Comparison of ENCODE assay signal across 32 cellular contexts in the genomic region with DNA sequence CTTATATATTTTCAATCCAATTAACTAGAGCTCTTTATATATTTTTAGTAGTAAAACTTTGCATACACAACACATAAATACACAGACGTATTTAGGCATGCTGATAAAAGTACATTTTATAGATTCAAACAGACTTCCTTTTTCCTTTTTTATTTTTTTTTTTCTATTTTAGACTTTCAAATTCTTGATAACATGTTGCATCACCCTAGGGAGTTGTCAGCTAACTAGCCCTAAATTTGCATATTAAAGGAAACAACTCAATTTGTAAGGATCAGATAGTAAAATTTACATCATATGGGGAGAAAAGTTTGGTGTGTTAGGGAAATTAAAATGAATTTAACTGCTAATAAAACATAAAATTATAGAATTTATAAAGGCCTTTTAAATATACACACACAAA. TPM values are rescaled to one million over a fixed set of nuclear protein-coding genes. Genes with fewer than 3 reads are reported as not detected.
DNase-seq lines count a peak whose midpoint lies in the region; ATAC-seq and TF ChIP-seq lines count a peak whose summit lies in the region.
"Had no signal": no experiment of that assay in that cellular context is flagged by ENCODE, and none has a peak within 500 bp of the region (broad histone marks: within the 10 kb centered on the region; RNA-seq: fewer than 3 reads in every experiment).

No MANE protein-coding gene starts in this region.

- no peaks in the 10 kb centered on the region for H3K9me2 ChIP-seq in SU-DHL-6 (replicated peaks; ENCODE audit: insufficient read depth, low read length)

- H3K4me2 ChIP-seq in mammary epithelial cell (ENCODE audit: insufficient read depth, low read depth, low read length) = no peak overlapping the region
- H3K4me2 ChIP-seq in SU-DHL-6 (ENCODE audit: low read depth, low read length, poor library complexity, severe bottlenecking) = peak overlapping the region; percentile 21

- WGBS in mammary epithelial cell (ENCODE audit: low coverage, missing lambda C conversion rate) = 100% methylated on average over 1 of the region's 1 CpG

- DNase-seq in MCF 10A (ENCODE audit: unreplicated experiment) (no peak), mammary epithelial cell (no peak), fibroblast of the aortic adventitia (ENCODE audit: low read depth) (peak; percentile 2), COLO829 (ENCODE audit: low spot score) (no peak), C1 segment of cervical spinal cord (lab: John Stamatoyannopoulos, UW) (no peak), NCI-H1694 (lab: John Stamatoyannopoulos, UW) (no peak)
- DNase-seq in stimulated activated naive CD8-positive, alpha-beta T cell treated with anti-CD3 and anti-CD28 coated beads, Interleukin-15, amount 100 ng/mL, for 72 hours = no peak
- DNase-seq: 8988T; activated CD4-positive, alpha-beta memory T cell treated with anti-CD3 and anti-CD28 coated beads, Interleukin-2, amount 10 ng/mL, durations not matched to agents 7 days and 5 days; activated CD4-positive, alpha-beta T cell treated with anti-CD3 and anti-CD28 coated beads for 1 hour; aorta; colonic mucosa; DMS53; effector memory CD8-positive, alpha-beta T cell; GDM1; H9; Karpas-422; left ventricle myocardium superior; naive B cell; NCI-H1092 treated with DMSO at 0.1 percent for 48 hours; NCI-H1930; NCI-H2227 treated with DMSO at 0.1 percent for 48 hours; NCI-H69; stimulated activated CD4-positive, alpha-beta T cell treated with anti-CD3 and anti-CD28 coated beads, Interleukin-15, amount 100 ng/mL, for 24 hours; stimulated activated naive B cell treated with anti-CD40 and anti-IgM and Interleukin-4, amounts not matched to agents 10 μg/mL and 1 μg/mL and 100 μg/mL, for 72 hours had no signal

- no peaks in the 10 kb centered on the region for H3K9me3 ChIP-seq in mammary epithelial cell (replicated peaks; ENCODE audit: insufficient read depth, low read length)
- no peaks in the 10 kb centered on the region for H3K9me3 ChIP-seq in SU-DHL-6 (ENCODE audit: insufficient read depth, low read length)
- H3K9me3 ChIP-seq: colonic mucosa, neutrophil, prostate gland, suprapubic skin had no signal

- peak overlapping the region; percentile 13 for H3K27ac Mint-ChIP-seq in MCF 10A (ENCODE audit: low read depth, unreplicated experiment)
- H3K27ac Mint-ChIP-seq in stimulated activated naive CD8-positive, alpha-beta T cell treated with anti-CD3 and anti-CD28 coated beads, Interleukin-15, amount 100 ng/mL, for 72 hours = peak overlapping the region in 1 of 2 donors; percentile 65
- H3K27ac Mint-ChIP-seq: activated CD4-positive, alpha-beta memory T cell treated with anti-CD3 and anti-CD28 coated beads, Interleukin-2, amount 10 ng/mL, durations not matched to agents 7 days and 5 days; activated naive CD8-positive, alpha-beta T cell; effector memory CD8-positive, alpha-beta T cell; mesothelial cell of epicardium; naive B cell had no signal

- no peaks in the 10 kb centered on the region for H3K27me3 Mint-ChIP-seq in MCF 10A (ENCODE audit: insufficient read depth, unreplicated experiment)
- no peaks in the 10 kb centered on the region for H3K27me3 Mint-ChIP-seq in stimulated activated naive CD8-positive, alpha-beta T cell treated with anti-CD3 and anti-CD28 coated beads, Interleukin-15, amount 100 ng/mL, for 72 hours
- H3K27me3 Mint-ChIP-seq: activated CD4-positive, alpha-beta memory T cell treated with anti-CD3 and anti-CD28 coated beads, Interleukin-2, amount 10 ng/mL, durations not matched to agents 7 days and 5 days; effector memory CD8-positive, alpha-beta T cell; naive B cell had no signal

- H3K9ac ChIP-seq in mammary epithelial cell (ENCODE audit: insufficient read depth, low read length) = no peak overlapping the region
- no peak overlapping the region for H3K9ac ChIP-seq in SU-DHL-6 (ENCODE audit: low read length)

- in situ Hi-C loops in mammary epithelial cell (cut with MboI; ENCODE audit: low sequenced_read_pairs in 2 of 2) = no loop called here

- POLR2A ChIA-PET in MCF 10A (lab: Yijun Ruan, JAX) = no interaction called here

- H3K27ac ChIP-seq in mammary epithelial cell (ENCODE audit: insufficient read depth, low read depth, low read length) (no peak overlapping the region), SU-DHL-6 (ENCODE audit: low read depth, low read length) (no peak overlapping the region)
- H3K27ac ChIP-seq: colonic mucosa, neutrophil, prostate gland, suprapubic skin had no signal

- H3K4me1 Mint-ChIP-seq in MCF 10A (ENCODE audit: insufficient read depth, unreplicated experiment) = no peaks in the 10 kb centered on the region
- no peaks in the 10 kb centered on the region for H3K4me1 Mint-ChIP-seq in stimulated activated naive CD8-positive, alpha-beta T cell treated with anti-CD3 and anti-CD28 coated beads, Interleukin-15, amount 100 ng/mL, for 72 hours
- H3K4me1 Mint-ChIP-seq: activated CD4-positive, alpha-beta memory T cell treated with anti-CD3 and anti-CD28 coated beads, Interleukin-2, amount 10 ng/mL, durations not matched to agents 7 days and 5 days; mesothelial cell of epicardium; stimulated activated naive B cell treated with anti-CD40 and anti-IgM and Interleukin-4, amounts not matched to agents 10 μg/mL and 1 μg/mL and 100 μg/mL, for 72 hours had no signal

- TF ChIP-seq CTCF in MCF 10A (IDR thresholded peaks at IDR 0.05; ENCODE audit: unreplicated experiment) = no peak
- no peak for TF ChIP-seq CTCF in mammary epithelial cell (conservative IDR thresholded peaks at IDR 0.05 in 1 of 2, IDR thresholded peaks at IDR 0.05 in 1 of 2; ENCODE audit: extremely low read depth in 1 of 2, insufficient read depth in 1 of 2, low read depth in 1 of 2, low read length in 2 of 2)
- no peak for TF ChIP-seq CTCF in SU-DHL-6 (IDR thresholded peaks at IDR 0.05; ENCODE audit: insufficient read depth, low read length, poor library complexity, severe bottlenecking)
- TF ChIP-seq CTCF in fibroblast of the aortic adventitia (IDR thresholded peaks at IDR 0.05; ENCODE audit: insufficient read depth, low read length) = no peak

- H3K36me3 ChIP-seq in mammary epithelial cell (ENCODE audit: insufficient read depth, low read length) = no peaks in the 10 kb centered on the region
- no peaks in the 10 kb centered on the region for H3K36me3 ChIP-seq in SU-DHL-6 (ENCODE audit: low read length)
- H3K36me3 ChIP-seq: colonic mucosa, neutrophil, prostate gland, suprapubic skin had no signal

- no peaks in the 10 kb centered on the region for H3K4me1 ChIP-seq in mammary epithelial cell (ENCODE audit: insufficient read depth, low read length)
- H3K4me1 ChIP-seq: colonic mucosa, prostate gland, suprapubic skin had no signal

- H3F3A ChIP-seq in SU-DHL-6 (ENCODE audit: insufficient read depth) = no peaks in the 10 kb centered on the region

- intact Hi-C loops in MCF 10A (cut with micrococcal nuclease) = no loop called here
- intact Hi-C loops in mammary epithelial cell (cut with micrococcal nuclease) = no loop called here

- ATAC-seq in stimulated activated naive CD8-positive, alpha-beta T cell treated with anti-CD3 and anti-CD28 coated beads, Interleukin-15, amount 100 ng/mL, for 72 hours = no peak
- ATAC-seq: effector memory CD8-positive, alpha-beta T cell; esophagus mucosa; left ventricle myocardium superior; stimulated activated naive B cell treated with anti-CD40 and anti-IgM and Interleukin-4, amounts not matched to agents 10 μg/mL and 1 μg/mL and 100 μg/mL, for 72 hours had no signal

- H4K20me1 ChIP-seq in mammary epithelial cell (ENCODE audit: insufficient read depth, low read length) = no peaks in the 10 kb centered on the region
- no peaks in the 10 kb centered on the region for H4K20me1 ChIP-seq in SU-DHL-6 (ENCODE audit: low read depth, low read length)

- no peak overlapping the region for H3K4me3 ChIP-seq in mammary epithelial cell (replicated peaks in 1 of 3; ENCODE audit: insufficient read depth in 1 of 3, low read depth in 2 of 3, low read length in 3 of 3)
- no peak overlapping the region for H3K4me3 ChIP-seq in SU-DHL-6 (ENCODE audit: insufficient read depth, low read length, poor library complexity, severe bottlenecking)
- H3K4me3 ChIP-seq in fibroblast of the aortic adventitia (ENCODE audit: low read depth, low read length) = no peak overlapping the region
- H3K4me3 ChIP-seq: colonic mucosa, prostate gland, suprapubic skin had no signal

- dilution Hi-C loops in mammary epithelial cell (cut with HindIII; ENCODE audit: low sequenced_read_pairs) = no loop called here

- peaks cover 12% of the 10 kb centered on the region for H3K9me3 Mint-ChIP-seq in MCF 10A (ENCODE audit: unreplicated experiment)
- H3K9me3 Mint-ChIP-seq in stimulated activated naive CD8-positive, alpha-beta T cell treated with anti-CD3 and anti-CD28 coated beads, Interleukin-15, amount 100 ng/mL, for 72 hours = no peaks in the 10 kb centered on the region
- H3K9me3 Mint-ChIP-seq: activated CD4-positive, alpha-beta memory T cell treated with anti-CD3 and anti-CD28 coated beads, Interleukin-2, amount 10 ng/mL, durations not matched to agents 7 days and 5 days; effector memory CD8-positive, alpha-beta T cell; stimulated activated naive B cell treated with anti-CD40 and anti-IgM and Interleukin-4, amounts not matched to agents 10 μg/mL and 1 μg/mL and 100 μg/mL, for 72 hours had no signal

- no peaks in the 10 kb centered on the region for H3K79me2 ChIP-seq in mammary epithelial cell (ENCODE audit: insufficient read depth, low read length)
- H3K79me2 ChIP-seq in SU-DHL-6 (ENCODE audit: insufficient read depth, low read length) = no peaks in the 10 kb centered on the region

- no peaks in the 10 kb centered on the region for H3K36me3 Mint-ChIP-seq in MCF 10A (ENCODE audit: insufficient read depth, unreplicated experiment)
- H3K36me3 Mint-ChIP-seq: activated naive CD8-positive, alpha-beta T cell; mesothelial cell of epicardium; naive B cell; stimulated activated naive B cell treated with anti-CD40 and anti-IgM and Interleukin-4, amounts not matched to agents 10 μg/mL and 1 μg/mL and 100 μg/mL, for 72 hours had no signal

- no peak overlapping the region for H3K4me3 Mint-ChIP-seq in MCF 10A (ENCODE audit: unreplicated experiment)
- no peak overlapping the region for H3K4me3 Mint-ChIP-seq in stimulated activated naive CD8-positive, alpha-beta T cell treated with anti-CD3 and anti-CD28 coated beads, Interleukin-15, amount 100 ng/mL, for 72 hours
- H3K4me3 Mint-ChIP-seq: activated CD4-positive, alpha-beta memory T cell treated with anti-CD3 and anti-CD28 coated beads, Interleukin-2, amount 10 ng/mL, durations not matched to agents 7 days and 5 days; activated naive CD8-positive, alpha-beta T cell; effector memory CD8-positive, alpha-beta T cell; H9; mesothelial cell of epicardium; naive B cell; stimulated activated naive B cell treated with anti-CD40 and anti-IgM and Interleukin-4, amounts not matched to agents 10 μg/mL and 1 μg/mL and 100 μg/mL, for 72 hours had no signal

- H2AFZ ChIP-seq in mammary epithelial cell (ENCODE audit: low read depth, low read length) (no peak overlapping the region), SU-DHL-6 (ENCODE audit: low read depth, low read length, severe bottlenecking) (no peak overlapping the region)

- CTCF ChIA-PET in MCF 10A (lab: Yijun Ruan, JAX) = no interaction called here
- CTCF ChIA-PET in mammary epithelial cell (lab: Charles Lee; ENCODE audit: low non-redundant PET) = no interaction called here

- BruUV-seq in MCF 10A (replicated peaks; lab: Mats Ljungman, UMichigan) (no TSS peak), mammary epithelial cell (replicated peaks; lab: Mats Ljungman, UMichigan) (no TSS peak)

- H3K27me3 ChIP-seq in mammary epithelial cell (ENCODE audit: insufficient read depth, low read length) = no peaks in the 10 kb centered on the region
- H3K27me3 ChIP-seq in SU-DHL-6 (ENCODE audit: low read length) = no peaks in the 10 kb centered on the region
- H3K27me3 ChIP-seq: colonic mucosa, neutrophil, suprapubic skin had no signal

RNA-seq across cellular contexts. Expression of a gene that starts 47.4 kb away (rescaled TPM):
- 26.3 and 33.8 TPM in 2 replicates for total RNA-seq in MCF 10A (2022)
- total RNA-seq in mammary epithelial cell = 10 to 100 TPM; 11.3 to 20.6 TPM
- 2.8 TPM for polyA plus RNA-seq in mammary epithelial cell
- 23.7 TPM for polyA minus RNA-seq in mammary epithelial cell
- 2.6 and 18.0 TPM in 2 replicates for total RNA-seq in fibroblast of the aortic adventitia (ENCODE audit: low replicate concordance)
